3 cellular contexts compared by ENCODE assay signal in genomic region chr18:46411862-46412690, GRCh38.
TF ChIP-seq lines count a peak whose summit lies in the region.

No MANE protein-coding gene starts in this region.

TF ChIP-seq in liver, 16 proteins besides CTCF, POLR2A, EP300 and RAD21 (continued from another document):
- TF ChIP-seq JUND (IDR thresholded peaks at IDR 0.05), result no peak
- peak; percentile 12 to 24 for TF ChIP-seq HNF4A (conservative IDR thresholded peaks at IDR 0.05)
- peak; percentile 11 for TF ChIP-seq SP1 (IDR thresholded peaks at IDR 0.05)
- no peak for TF ChIP-seq EGR1 (IDR thresholded peaks at IDR 0.05; ENCODE audit: low read depth in 2 of 2)
- no peak for TF ChIP-seq ZBTB33 (IDR thresholded peaks at IDR 0.05)
- TF ChIP-seq, protein P1, sequence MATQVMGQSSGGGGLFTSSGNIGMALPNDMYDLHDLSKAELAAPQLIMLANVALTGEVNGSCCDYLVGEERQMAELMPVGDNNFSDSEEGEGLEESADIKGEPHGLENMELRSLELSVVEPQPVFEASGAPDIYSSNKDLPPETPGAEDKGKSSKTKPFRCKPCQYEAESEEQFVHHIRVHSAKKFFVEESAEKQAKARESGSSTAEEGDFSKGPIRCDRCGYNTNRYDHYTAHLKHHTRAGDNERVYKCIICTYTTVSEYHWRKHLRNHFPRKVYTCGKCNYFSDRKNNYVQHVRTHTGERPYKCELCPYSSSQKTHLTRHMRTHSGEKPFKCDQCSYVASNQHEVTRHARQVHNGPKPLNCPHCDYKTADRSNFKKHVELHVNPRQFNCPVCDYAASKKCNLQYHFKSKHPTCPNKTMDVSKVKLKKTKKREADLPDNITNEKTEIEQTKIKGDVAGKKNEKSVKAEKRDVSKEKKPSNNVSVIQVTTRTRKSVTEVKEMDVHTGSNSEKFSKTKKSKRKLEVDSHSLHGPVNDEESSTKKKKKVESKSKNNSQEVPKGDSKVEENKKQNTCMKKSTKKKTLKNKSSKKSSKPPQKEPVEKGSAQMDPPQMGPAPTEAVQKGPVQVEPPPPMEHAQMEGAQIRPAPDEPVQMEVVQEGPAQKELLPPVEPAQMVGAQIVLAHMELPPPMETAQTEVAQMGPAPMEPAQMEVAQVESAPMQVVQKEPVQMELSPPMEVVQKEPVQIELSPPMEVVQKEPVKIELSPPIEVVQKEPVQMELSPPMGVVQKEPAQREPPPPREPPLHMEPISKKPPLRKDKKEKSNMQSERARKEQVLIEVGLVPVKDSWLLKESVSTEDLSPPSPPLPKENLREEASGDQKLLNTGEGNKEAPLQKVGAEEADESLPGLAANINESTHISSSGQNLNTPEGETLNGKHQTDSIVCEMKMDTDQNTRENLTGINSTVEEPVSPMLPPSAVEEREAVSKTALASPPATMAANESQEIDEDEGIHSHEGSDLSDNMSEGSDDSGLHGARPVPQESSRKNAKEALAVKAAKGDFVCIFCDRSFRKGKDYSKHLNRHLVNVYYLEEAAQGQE (IDR thresholded peaks at IDR 0.05), result no peak
- TF ChIP-seq FOXA2 (IDR thresholded peaks at IDR 0.05), result no peak
- TF ChIP-seq ATF3 (IDR thresholded peaks at IDR 0.05), result no peak
- TF ChIP-seq, protein P2, sequence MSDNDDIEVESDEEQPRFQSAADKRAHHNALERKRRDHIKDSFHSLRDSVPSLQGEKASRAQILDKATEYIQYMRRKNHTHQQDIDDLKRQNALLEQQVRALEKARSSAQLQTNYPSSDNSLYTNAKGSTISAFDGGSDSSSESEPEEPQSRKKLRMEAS (IDR thresholded peaks at IDR 0.05), result peak; percentile 14
- TF ChIP-seq TAF1 (conservative IDR thresholded peaks at IDR 0.05), result no peak
- no peak for TF ChIP-seq YY1 (IDR thresholded peaks at IDR 0.05)
- TF ChIP-seq HNF4G (IDR thresholded peaks at IDR 0.05), result no peak

TF ChIP-seq in HepG2, 621 proteins besides CTCF, POLR2A, EP300 and RAD21 (continued from another document):
- TF ChIP-seq SMYD3 (CRISPR knock-in tag; IDR thresholded peaks at IDR 0.05) (no peak), GPBP1L1 (CRISPR knock-in tag; IDR thresholded peaks at IDR 0.05) (no peak)

TF ChIP-seq in K562, 482 proteins besides CTCF, POLR2A, EP300 and RAD21 (continued from another document):
- TF ChIP-seq CREM (IDR thresholded peaks at IDR 0.05; ENCODE audit: low read depth) (no peak), RBM15 (IDR thresholded peaks at IDR 0.05; ENCODE audit: insufficient read depth, low read length) (no peak), BCL6 (CRISPR knock-in tag; IDR thresholded peaks at IDR 0.05) (no peak), ZNF224 (CRISPR knock-in tag; IDR thresholded peaks at IDR 0.05) (no peak), PTTG1 (tag; IDR thresholded peaks at IDR 0.05; ENCODE audit: low read depth) (no peak), ZFP30 (CRISPR knock-in tag; IDR thresholded peaks at IDR 0.05; ENCODE audit: borderline replicate concordance) (no peak), HIVEP1 (CRISPR knock-in tag; IDR thresholded peaks at IDR 0.05) (no peak), MGA (IDR thresholded peaks at IDR 0.05) (peak; percentile 46; the same call in 1 of the 2 replicates), ZNF780A (CRISPR knock-in tag; IDR thresholded peaks at IDR 0.05) (no peak), SIRT6 (IDR thresholded peaks at IDR 0.05; ENCODE audit: low read depth, low read length) (no peak), TEAD4 (IDR thresholded peaks at IDR 0.05; ENCODE audit: low read length) (no peak), TEAD4 (CRISPR knock-in tag; IDR thresholded peaks at IDR 0.05; ENCODE audit: borderline replicate concordance) (no peak), HNRNPUL1 (IDR thresholded peaks at IDR 0.05; ENCODE audit: low read length) (no peak), PHB2 (IDR thresholded peaks at IDR 0.05; ENCODE audit: low read depth) (no peak), IFI16 (CRISPR knock-in tag; IDR thresholded peaks at IDR 0.05) (no peak), MEIS2 (IDR thresholded peaks at IDR 0.05; ENCODE audit: partially characterized antibody) (no peak), USF1 (CRISPR knock-in tag; IDR thresholded peaks at IDR 0.05) (peak; percentile 27; the same call in 1 of the 2 replicates), RUNX1 (IDR thresholded peaks at IDR 0.05; ENCODE audit: low read depth) (no peak), NCOR1 (IDR thresholded peaks at IDR 0.05) (no peak)
- TF ChIP-seq, protein P3, sequence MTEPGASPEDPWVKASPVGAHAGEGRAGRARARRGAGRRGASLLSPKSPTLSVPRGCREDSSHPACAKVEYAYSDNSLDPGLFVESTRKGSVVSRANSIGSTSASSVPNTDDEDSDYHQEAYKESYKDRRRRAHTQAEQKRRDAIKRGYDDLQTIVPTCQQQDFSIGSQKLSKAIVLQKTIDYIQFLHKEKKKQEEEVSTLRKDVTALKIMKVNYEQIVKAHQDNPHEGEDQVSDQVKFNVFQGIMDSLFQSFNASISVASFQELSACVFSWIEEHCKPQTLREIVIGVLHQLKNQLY (CRISPR knock-in tag; conservative IDR thresholded peaks at IDR 0.05), result no peak
- TF ChIP-seq, protein P4, sequence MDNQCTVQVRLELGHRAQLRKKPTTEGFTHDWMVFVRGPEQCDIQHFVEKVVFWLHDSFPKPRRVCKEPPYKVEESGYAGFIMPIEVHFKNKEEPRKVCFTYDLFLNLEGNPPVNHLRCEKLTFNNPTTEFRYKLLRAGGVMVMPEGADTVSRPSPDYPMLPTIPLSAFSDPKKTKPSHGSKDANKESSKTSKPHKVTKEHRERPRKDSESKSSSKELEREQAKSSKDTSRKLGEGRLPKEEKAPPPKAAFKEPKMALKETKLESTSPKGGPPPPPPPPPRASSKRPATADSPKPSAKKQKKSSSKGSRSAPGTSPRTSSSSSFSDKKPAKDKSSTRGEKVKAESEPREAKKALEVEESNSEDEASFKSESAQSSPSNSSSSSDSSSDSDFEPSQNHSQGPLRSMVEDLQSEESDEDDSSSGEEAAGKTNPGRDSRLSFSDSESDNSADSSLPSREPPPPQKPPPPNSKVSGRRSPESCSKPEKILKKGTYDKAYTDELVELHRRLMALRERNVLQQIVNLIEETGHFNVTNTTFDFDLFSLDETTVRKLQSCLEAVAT (IDR thresholded peaks at IDR 0.05), result no peak
